In genomic region chr1:37479255-37480124, GRCh38 we compare ENCODE assay signal across 8 cellular contexts. TPM values are rescaled to one million over a fixed set of nuclear protein-coding genes. Genes with fewer than 3 reads are reported as not detected.
A peak's percentile ranks its signal among the peaks of the same experiment; 100 is the strongest.
DNase-seq lines count a peak whose midpoint lies in the region; ATAC-seq, FAIRE-seq and TF ChIP-seq lines count a peak whose summit lies in the region.

No MANE protein-coding gene starts in this region.

- H3K27me3 ChIP-seq in heart right ventricle (no peaks in the 10 kb centered on the region), skeletal muscle satellite cell (ENCODE audit: control insufficient read depth, insufficient read depth, low read length) (no peaks in the 10 kb centered on the region), HAP-1 (ENCODE audit: low read depth) (no peaks in the 10 kb centered on the region)

- no peak for TF ChIP-seq CTCF in heart right ventricle (IDR thresholded peaks at IDR 0.05)

- H3K9me3 ChIP-seq in heart right ventricle (no peaks in the 10 kb centered on the region), skeletal muscle satellite cell (replicated peaks; ENCODE audit: low read length) (no peaks in the 10 kb centered on the region), HAP-1 (no peaks in the 10 kb centered on the region)

- WGBS in heart right ventricle, 2 donors: 42 to 51% methylated on average over 22 of the region's 22 CpGs

- DNase-seq in GM12891 (ENCODE audit: insufficient read length, low spot score): peak; percentile 88
- peak; percentile 22 for DNase-seq in SHP77 treated with DMSO at 0.1 percent for 48 hours (lab: John Stamatoyannopoulos, UW)
- DNase-seq in activated naive CD4-positive, alpha-beta T cell treated with Interleukin-2 at 50 U/mL for 16 hours: peak; percentile 94
- DNase-seq in heart right ventricle: peak; percentile 64 to 68
- DNase-seq in HAP-1 (ENCODE audit: low spot score in 2 of 2): no peak

- H3K36me3 ChIP-seq in heart right ventricle (peaks cover 8 to 84% (median 38%) of the 10 kb centered on the region in 9 donors), skeletal muscle satellite cell (ENCODE audit: insufficient read depth, low read length) (peaks cover 79% of the 10 kb centered on the region), HAP-1 (replicated peaks) (peaks cover 76% of the 10 kb centered on the region)

- H3K4me3 ChIP-seq in heart right ventricle: peak overlapping the region in 9 of 10 donors; percentile 18 to 92 (median 36)
- peak overlapping the region; percentile 78 for H3K4me3 ChIP-seq in skeletal muscle satellite cell (ENCODE audit: low read length)
- H3K4me3 ChIP-seq in HAP-1: no peak overlapping the region

- peak; percentile 76 for TF ChIP-seq POLR2A in GM12891 (IDR thresholded peaks at IDR 0.05; ENCODE audit: low read depth, low read length)

- in situ Hi-C loops in HAP-1 (cut with MboI; ENCODE audit: low sequenced_read_pairs): no loop called here

- H3K4me2 ChIP-seq in skeletal muscle satellite cell (ENCODE audit: low read length): peak overlapping the region; percentile 99

- H3K4me1 ChIP-seq in heart right ventricle (peaks cover 20 to 65% (median 56%) of the 10 kb centered on the region in 9 donors), skeletal muscle satellite cell (ENCODE audit: control insufficient read depth, insufficient read depth, low read length) (peaks cover 59% of the 10 kb centered on the region), HAP-1 (peaks cover 14% of the 10 kb centered on the region)

- ATAC-seq in HG03354 (IDR thresholded peaks at IDR 0.05; ENCODE audit: poor library complexity, severe bottlenecking, unreplicated experiment) (peak; percentile 38), heart right ventricle (peak; percentile 12 to 75 (median 48)), HG02938 (IDR thresholded peaks at IDR 0.05; ENCODE audit: unreplicated experiment) (no peak)

- peak overlapping the region; percentile 11 to 98 (median 82) for H3K27ac ChIP-seq in heart right ventricle

- intact Hi-C loops in heart right ventricle (cut with DNase I): loop anchor here in 2 of 10 donors (5.0 kb wide), 2 partner anchors 118 to 213 kb away; partner anchors contain the start of genes CDCA8 (in 1 of the 2) and GNL2 (in 1 of the 2)

- FAIRE-seq in GM12891 (lab: Jason Lieb, UNC): peak; percentile 86

- H3K9ac ChIP-seq in skeletal muscle satellite cell (ENCODE audit: low read depth, low read length): peak overlapping the region; percentile 93

TF ChIP-seq in GM12891, 5 proteins besides CTCF, POLR2A, EP300 and RAD21:
- TF ChIP-seq PAX5 (IDR thresholded peaks at IDR 0.05; ENCODE audit: insufficient read depth, low read length, severe bottlenecking): no peak
- TF ChIP-seq POU2F2 (IDR thresholded peaks at IDR 0.05; ENCODE audit: low read depth, low read length): no peak
- TF ChIP-seq POLR2AphosphoS5 (IDR thresholded peaks at IDR 0.05; ENCODE audit: low read depth, low read length): peak; percentile 78
- 0 out of 2 replicates have a peak, but pooled peaks have one; percentile 0 for TF ChIP-seq SPI1 (IDR thresholded peaks at IDR 0.05; ENCODE audit: low read depth, low read length)
- TF ChIP-seq TAF1 (IDR thresholded peaks at IDR 0.05; ENCODE audit: low read depth, low read length): peak; percentile 70; the same call in 1 of the 2 replicates

RNA-seq across cellular contexts. Expression of gene ZC3H12A, which starts 5.1 kb away (rescaled TPM):
- polyA plus RNA-seq in GM12891 (2012; ENCODE audit: low read depth, missing spikeins): 16.7 TPM
- total RNA-seq in heart right ventricle: 10 to 100 TPM in 1 of 10 donors, 1 to 10 TPM in 9; 2.9 to 10.9 (median 4.9) TPM
- 1 to 10 TPM; 4.5 to 5.2 TPM for polyA plus RNA-seq in heart right ventricle
- 9.8 and 9.9 TPM in 2 replicates for total RNA-seq in skeletal muscle satellite cell (2012; rRNA removed)

RNA-seq across cellular contexts. Expression of gene MEAF6, which starts 35.1 kb away (rescaled TPM):
- polyA plus RNA-seq in GM12891 (2012; ENCODE audit: low read depth, missing spikeins): 36.4 TPM
- 10 to 100 TPM; 27.8 to 59.9 (median 38.0) TPM for total RNA-seq in heart right ventricle
- polyA plus RNA-seq in heart right ventricle: 10 to 100 TPM; 33.8 to 34.0 TPM
- 52.9 and 59.1 TPM in 2 replicates for total RNA-seq in skeletal muscle satellite cell (2012; rRNA removed)

Comparison
In these comparisons a context has a peak if more than half of its experiments do, and no peak if none do; other contexts are left out.
1. DNase-seq: peak in GM12891 (single experiment), SHP77 treated with DMSO at 0.1 percent for 48 hours (single experiment), activated naive CD4-positive, alpha-beta T cell treated with Interleukin-2 at 50 U/mL for 16 hours (single experiment) and heart right ventricle (2 of 2); none in HAP-1 (0 of 2).